In genomic region chr1:62052946-62053345, GRCh38 we compare ENCODE assay signal across 4 cellular contexts.
"Had no signal": no experiment of that assay in that cellular context is flagged by ENCODE, and none has a peak within 500 bp of the region (broad histone marks: within the 10 kb centered on the region; RNA-seq: fewer than 3 reads in every experiment).

No MANE protein-coding gene starts in this region.

- H3K4me3 ChIP-seq: GM23338 had no signal

- H3K9me3 Mint-ChIP-seq: GM23338, H9 had no signal

- H3K4me3 Mint-ChIP-seq: GM23338, H9 had no signal

- H3K4me2 ChIP-seq: GM23338 had no signal

- H2AFZ ChIP-seq: GM23338 had no signal

- ATAC-seq: GM23338 had no signal

- H3K27ac Mint-ChIP-seq: GM23338, H9 had no signal

- DNase-seq: H9, HCEC 1CT, IMR-90 had no signal
